Comparison of ENCODE assay signal across 22 cellular contexts in the genomic region with DNA sequence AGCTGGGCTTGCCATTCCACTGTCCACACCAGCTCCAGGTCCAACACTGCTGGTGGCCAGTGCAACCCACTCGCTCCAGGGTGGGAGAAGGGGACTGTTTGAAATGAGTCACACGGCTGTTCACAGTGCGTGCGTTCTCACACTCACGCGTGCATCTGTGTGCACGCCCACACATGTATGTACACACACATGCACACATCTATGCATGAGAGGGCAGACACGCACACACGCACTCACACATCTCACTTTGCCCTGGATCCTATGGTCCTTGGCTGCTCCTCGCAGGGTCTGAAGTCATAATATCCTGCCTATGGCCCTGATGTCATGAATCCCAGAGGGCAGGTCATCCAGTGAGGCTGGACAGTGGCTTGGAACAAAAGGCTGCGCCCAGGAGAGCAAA.
"Had no signal": no experiment of that assay in that cellular context is flagged by ENCODE, and none has a peak within 500 bp of the region (broad histone marks: within the 10 kb centered on the region; RNA-seq: fewer than 3 reads in every experiment).

No MANE protein-coding gene starts in this region.

- DNase-seq: activated B cell treated with CpG ODN at 0.5 μM for 24 hours; activated CD8-positive, alpha-beta memory T cell treated with anti-CD3 and anti-CD28 coated beads, Interleukin-2, amount 10 ng/mL, durations not matched to agents 7 days and 5 days; activated CD8-positive, alpha-beta T cell treated with anti-CD3 and anti-CD28 coated beads, Interleukin-2, amount 10 ng/mL, durations not matched to agents 7 days and 5 days; activated naive CD4-positive, alpha-beta T cell treated with anti-CD3 and anti-CD28 coated beads, Interleukin-2, amount 10 ng/mL, durations not matched to agents 7 days and 5 days; activated naive CD8-positive, alpha-beta T cell treated with anti-CD3 and anti-CD28 coated beads, Interleukin-2, amount 10 ng/mL, durations not matched to agents 7 days and 5 days; activated T-cell treated with anti-CD3 and anti-CD28 coated beads, Interleukin-2, amount 50 U/mL, for 48 hours; dermis blood vessel endothelial cell; effector CD8-positive, alpha-beta T cell; left ventricle myocardium inferior; nucleus accumbens; sigmoid colon; small intestine; stimulated activated naive CD4-positive, alpha-beta T cell; T-helper 1 cell; tibial artery had no signal

- H3K27ac ChIP-seq: breast epithelium, left ventricle myocardium inferior, parathyroid adenoma, psoas muscle, sigmoid colon, suprapubic skin, tibial artery had no signal

- H3K4me1 ChIP-seq: breast epithelium, left ventricle myocardium inferior, parathyroid adenoma, sigmoid colon, suprapubic skin, tibial artery had no signal

- H3K27me3 ChIP-seq: breast epithelium, sigmoid colon, suprapubic skin, tibial artery had no signal

- H3K4me3 ChIP-seq: breast epithelium, left ventricle myocardium inferior, psoas muscle, sigmoid colon, suprapubic skin, tibial artery had no signal

- H3K36me3 ChIP-seq: breast epithelium had no signal

- FAIRE-seq: colon, frontal cortex, islet of Langerhans, small intestine had no signal

- H3K9ac ChIP-seq: parathyroid adenoma had no signal

- H3K9me3 ChIP-seq: breast epithelium, left ventricle myocardium inferior, psoas muscle, sigmoid colon, suprapubic skin, tibial artery had no signal
